Comparison of ENCODE assay signal across 10 cellular contexts in genomic region chrX:50211510-50211909, GRCh38. TPM values are rescaled to one million over a fixed set of nuclear protein-coding genes. Genes with fewer than 3 reads are reported as not detected.
DNase-seq lines count a peak whose midpoint lies in the region; ATAC-seq, FAIRE-seq and TF ChIP-seq lines count a peak whose summit lies in the region.
"Had no signal": no experiment of that assay in that cellular context is flagged by ENCODE, and none has a peak within 500 bp of the region (broad histone marks: within the 10 kb centered on the region; RNA-seq: fewer than 3 reads in every experiment).

No MANE protein-coding gene starts in this region.

- H3K36me3 ChIP-seq in mammary epithelial cell (ENCODE audit: insufficient read depth, low read length): no peaks in the 10 kb centered on the region

- no TSS peak for BruUV-seq in mammary epithelial cell (replicated peaks; lab: Mats Ljungman, UMichigan)

- H3K4me2 ChIP-seq in mammary epithelial cell (ENCODE audit: insufficient read depth, low read depth, low read length): no peak overlapping the region

- H3K4me3 Mint-ChIP-seq in progenitor cell of endocrine pancreas (ENCODE audit: low read depth): no peak overlapping the region
- H3K4me3 Mint-ChIP-seq: CD4-positive, CD25-positive, alpha-beta regulatory T cell had no signal

- H3K79me2 ChIP-seq in mammary epithelial cell (ENCODE audit: insufficient read depth, low read length): no peaks in the 10 kb centered on the region

- dilution Hi-C loops in mammary epithelial cell (cut with HindIII; ENCODE audit: low sequenced_read_pairs): no loop called here

- in situ Hi-C loops in mammary epithelial cell (cut with MboI; ENCODE audit: low sequenced_read_pairs in 2 of 2): no loop called here

- H3K9ac ChIP-seq in mammary epithelial cell (ENCODE audit: insufficient read depth, low read length): no peak overlapping the region

- TF ChIP-seq CTCF in mammary epithelial cell (conservative IDR thresholded peaks at IDR 0.05 in 1 of 2, IDR thresholded peaks at IDR 0.05 in 1 of 2; ENCODE audit: extremely low read depth in 1 of 2, insufficient read depth in 1 of 2, low read depth in 1 of 2, low read length in 2 of 2): peak; percentile 34 to 42
- peak; percentile 29 for TF ChIP-seq CTCF in progenitor cell of endocrine pancreas (IDR thresholded peaks at IDR 0.05; ENCODE audit: unreplicated experiment)

- intact Hi-C loops in mammary epithelial cell (cut with micrococcal nuclease): no loop called here

- no peaks in the 10 kb centered on the region for H3K36me3 Mint-ChIP-seq in progenitor cell of endocrine pancreas (ENCODE audit: insufficient read depth)
- H3K36me3 Mint-ChIP-seq: CD4-positive, CD25-positive, alpha-beta regulatory T cell had no signal

- CTCF ChIA-PET in mammary epithelial cell (lab: Charles Lee; ENCODE audit: low non-redundant PET): no interaction called here

- peaks cover 8% of the 10 kb centered on the region for H3K9me3 Mint-ChIP-seq in progenitor cell of endocrine pancreas (ENCODE audit: low read depth)
- H3K9me3 Mint-ChIP-seq: CD4-positive, CD25-positive, alpha-beta regulatory T cell had no signal

- no peaks in the 10 kb centered on the region for H4K20me1 ChIP-seq in mammary epithelial cell (ENCODE audit: insufficient read depth, low read length)

- no peaks in the 10 kb centered on the region for H3K4me1 ChIP-seq in mammary epithelial cell (ENCODE audit: insufficient read depth, low read length)

- H2AFZ ChIP-seq in mammary epithelial cell (ENCODE audit: low read depth, low read length): no peak overlapping the region

- H3K4me3 ChIP-seq in mammary epithelial cell (replicated peaks in 1 of 3; ENCODE audit: insufficient read depth in 1 of 3, low read depth in 2 of 3, low read length in 3 of 3): no peak overlapping the region

- no peaks in the 10 kb centered on the region for H3K4me1 Mint-ChIP-seq in progenitor cell of endocrine pancreas (ENCODE audit: low read depth)

- DNase-seq in NCI-H82 (lab: John Stamatoyannopoulos, UW) (peak; percentile 15), NCI-H82 treated with DMSO at 0.1 percent for 48 hours (lab: John Stamatoyannopoulos, UW; ENCODE audit: unreplicated experiment) (no peak), LoVo (ENCODE audit: low spot score) (peak; percentile 9), mammary epithelial cell (peak; percentile 5), progenitor cell of endocrine pancreas (ENCODE audit: low spot score, unreplicated experiment) (no peak), RCC 7860 (ENCODE audit: low spot score) (no peak), NCI-H526 treated with DMSO at 0.1 percent for 48 hours (lab: John Stamatoyannopoulos, UW) (no peak)
- DNase-seq: right cardiac atrium had no signal

- no peaks in the 10 kb centered on the region for H3K9me3 ChIP-seq in mammary epithelial cell (replicated peaks; ENCODE audit: insufficient read depth, low read length)

- no peaks in the 10 kb centered on the region for H3K27me3 ChIP-seq in mammary epithelial cell (ENCODE audit: insufficient read depth, low read length)

- no peak for ATAC-seq in GM21526 (IDR thresholded peaks at IDR 0.05; ENCODE audit: low FRiP score, unreplicated experiment)
- ATAC-seq: right cardiac atrium had no signal

- 28% methylated on average over 8 of the region's 8 CpGs for WGBS in mammary epithelial cell (ENCODE audit: low coverage, missing lambda C conversion rate)

- no peak overlapping the region for H3K27ac Mint-ChIP-seq in progenitor cell of endocrine pancreas
- H3K27ac Mint-ChIP-seq: CD4-positive, CD25-positive, alpha-beta regulatory T cell had no signal

- FAIRE-seq in RCC 7860 (lab: Jason Lieb, UNC): no peak

- no peak overlapping the region for H3K27ac ChIP-seq in mammary epithelial cell (ENCODE audit: insufficient read depth, low read depth, low read length)

- no peaks in the 10 kb centered on the region for H3K27me3 Mint-ChIP-seq in progenitor cell of endocrine pancreas
- H3K27me3 Mint-ChIP-seq: CD4-positive, CD25-positive, alpha-beta regulatory T cell had no signal

RNA-seq across cellular contexts. Expression of gene CCNB3, which starts 6.9 kb away (rescaled TPM):
- total RNA-seq in mammary epithelial cell: under 1 TPM; 0.50 to 0.87 TPM
- polyA plus RNA-seq in mammary epithelial cell: 1.8 TPM
- polyA minus RNA-seq in mammary epithelial cell: not detected
- 0.34 and 0.75 TPM in 2 replicates for total RNA-seq in progenitor cell of endocrine pancreas
- polyA plus RNA-seq: CD4-positive, CD25-positive, alpha-beta regulatory T cell had no signal

RNA-seq across cellular contexts. Expression of gene AKAP4, which starts 10.7 kb away (rescaled TPM):
- total RNA-seq in mammary epithelial cell (not detected), progenitor cell of endocrine pancreas (not detected in 2 replicates)
- polyA plus RNA-seq in mammary epithelial cell: not detected
- polyA minus RNA-seq in mammary epithelial cell: not detected
- total RNA-seq: CD4-positive, CD25-positive, alpha-beta regulatory T cell; right cardiac atrium had no signal
- polyA plus RNA-seq: CD4-positive, CD25-positive, alpha-beta regulatory T cell; right cardiac atrium had no signal

Comparison
In these comparisons a context has a peak if more than half of its experiments do, and no peak if none do; other contexts are left out.
1. DNase-seq: peak in NCI-H82 (single experiment), LoVo (single experiment) and mammary epithelial cell (single experiment); none in NCI-H82 treated with DMSO at 0.1 percent for 48 hours (single experiment), progenitor cell of endocrine pancreas (single experiment), RCC 7860 (single experiment) and NCI-H526 treated with DMSO at 0.1 percent for 48 hours (single experiment).